18 cellular contexts compared by ENCODE assay signal in the genomic region with DNA sequence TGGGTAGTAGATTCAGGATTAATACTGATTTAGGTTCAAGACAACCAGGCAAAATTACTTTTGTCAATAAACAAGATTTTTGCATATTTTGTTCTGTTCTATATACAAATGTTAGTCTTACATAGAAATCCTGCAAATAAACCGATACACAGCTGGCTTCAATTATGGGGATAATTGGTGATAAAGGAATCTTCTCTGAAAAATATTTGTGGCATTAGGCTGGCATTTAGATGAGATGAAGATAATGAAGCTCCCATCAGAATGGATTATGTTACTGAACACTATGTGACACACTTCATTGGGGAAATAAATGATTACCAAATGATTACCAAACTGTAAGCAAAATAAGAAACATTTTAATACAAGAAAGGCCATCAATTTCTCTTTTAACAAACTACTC.
DNase-seq lines count a peak whose midpoint lies in the region; TF ChIP-seq lines count a peak whose summit lies in the region.
"Had no signal": no experiment of that assay in that cellular context is flagged by ENCODE, and none has a peak within 500 bp of the region (broad histone marks: within the 10 kb centered on the region; RNA-seq: fewer than 3 reads in every experiment).

No MANE protein-coding gene starts in this region.

- H3K4me3 Mint-ChIP-seq in CD4-positive, alpha-beta memory T cell: no peak overlapping the region
- H3K4me3 Mint-ChIP-seq: T-cell had no signal

- H3K4me1 ChIP-seq in PC-9 (replicated peaks; ENCODE audit: insufficient read depth) (no peaks in the 10 kb centered on the region), tibial artery (peaks cover 0 to 64% (median 37%) of the 10 kb centered on the region in 4 donors)
- H3K4me1 ChIP-seq in CD4-positive, alpha-beta memory T cell (ENCODE audit: insufficient read depth, low read length): no peaks in the 10 kb centered on the region
- H3K4me1 ChIP-seq: HAP-1 had no signal

- BruUV-seq in PC-9 (replicated peaks; lab: Mats Ljungman, UMichigan): no TSS peak

- POLR2A ChIA-PET in PC-9 (lab: Charles Lee; ENCODE audit: unreplicated experiment): interaction anchor here (0.7 kb wide), 1 partner anchor 102 kb away, joined by 7 read pairs; no protein-coding TSS in a partner anchor
- POLR2A ChIA-PET in CD4-positive, alpha-beta memory T cell (lab: Charles Lee; ENCODE audit: partially characterized antibody): no interaction called here

- H3K27me3 Mint-ChIP-seq in CD4-positive, alpha-beta memory T cell: no peaks in the 10 kb centered on the region
- H3K27me3 Mint-ChIP-seq: T-cell had no signal

- H2AFZ ChIP-seq in PC-9: no peak overlapping the region

- TF ChIP-seq CTCF in PC-9 (conservative IDR thresholded peaks at IDR 0.05) (no peak), tibial artery (IDR thresholded peaks at IDR 0.05) (no peak)

- H3K9me3 ChIP-seq in PC-9 (ENCODE audit: insufficient read depth, low read depth) (no peaks in the 10 kb centered on the region), tibial artery (no peaks in the 10 kb centered on the region)
- no peaks in the 10 kb centered on the region for H3K9me3 ChIP-seq in CD4-positive, alpha-beta memory T cell (ENCODE audit: control insufficient read depth in 1 of 2, low read length in 2 of 2)
- H3K9me3 ChIP-seq: HAP-1 had no signal

- H3K4me3 ChIP-seq in PC-9 (no peak overlapping the region), tibial artery (no peak overlapping the region)
- no peak overlapping the region for H3K4me3 ChIP-seq in CD4-positive, alpha-beta memory T cell (ENCODE audit: low read length in 2 of 2)
- H3K4me3 ChIP-seq: BLaER1 treated with 17β-estradiol and CSF1 and Interleukin-3, amounts not matched to agents 10 nM and 100 nM; HAP-1; K562 had no signal

- H3K36me3 Mint-ChIP-seq in CD4-positive, alpha-beta memory T cell: peaks cover 14 to 23% of the 10 kb centered on the region in 2 donors

- H3F3A ChIP-seq in PC-9 (ENCODE audit: insufficient read depth, low read depth): peaks cover 2% of the 10 kb centered on the region; the same call in 1 of the 2 replicates

- peak overlapping the region in 1 of 7 donors; percentile 32 for H3K27ac Mint-ChIP-seq in CD4-positive, alpha-beta memory T cell
- H3K27ac Mint-ChIP-seq: T-cell had no signal

- no peak overlapping the region for H3K4me2 ChIP-seq in PC-9
- H3K4me2 ChIP-seq: BLaER1 treated with 17β-estradiol and CSF1 and Interleukin-3, amounts not matched to agents 10 nM and 100 nM had no signal

- CTCF ChIA-PET in PC-9 (lab: Charles Lee): no interaction called here
- CTCF ChIA-PET in CD4-positive, alpha-beta memory T cell (lab: Charles Lee; ENCODE audit: partially characterized antibody): interaction anchor here (1.3 kb wide), 1 partner anchor 117 kb away, joined by 6 read pairs; no protein-coding TSS in a partner anchor

- peaks cover 6 to 17% (median 13%) of the 10 kb centered on the region in 4 donors for H3K4me1 Mint-ChIP-seq in CD4-positive, alpha-beta memory T cell

- no peaks in the 10 kb centered on the region for H3K9me2 ChIP-seq in PC-9 (ENCODE audit: insufficient read depth)

- H3K27ac ChIP-seq in PC-9: 0 out of 2 replicates have a peak overlapping the region, but pooled peaks have one; percentile 26
- peak overlapping the region; percentile 37 to 78 for H3K27ac ChIP-seq in tibial artery
- no peak overlapping the region for H3K27ac ChIP-seq in CD4-positive, alpha-beta memory T cell (ENCODE audit: low read depth, low read length)
- H3K27ac ChIP-seq: 22Rv1; BLaER1 treated with 17β-estradiol and CSF1 and Interleukin-3, amounts not matched to agents 10 nM and 100 nM had no signal

- intact Hi-C loops in PC-9 (cut with micrococcal nuclease; ENCODE audit: unreplicated experiment): no loop called here
- intact Hi-C loops in tibial artery (cut with DNase I; ENCODE audit: low total_unique reads): no loop called here
- intact Hi-C loops in posterior cingulate gyrus (cut with DNase I): no loop called here
- intact Hi-C loops in CD4-positive, alpha-beta memory T cell (cut with micrococcal nuclease): no loop called here

- H3K36me3 ChIP-seq in PC-9 (ENCODE audit: low read depth) (peaks cover 4% of the 10 kb centered on the region; the same call in 1 of the 2 replicates), tibial artery (peaks cover 0 to 9% (median 7%) of the 10 kb centered on the region in 3 donors)
- no peaks in the 10 kb centered on the region for H3K36me3 ChIP-seq in CD4-positive, alpha-beta memory T cell (ENCODE audit: insufficient read depth, low read length)
- H3K36me3 ChIP-seq: HAP-1 had no signal

- H3K79me2 ChIP-seq in PC-9 (ENCODE audit: low read depth): peaks cover 21% of the 10 kb centered on the region; the same call in 1 of the 2 replicates

- H4K20me1 ChIP-seq in PC-9 (ENCODE audit: insufficient read depth): no peaks in the 10 kb centered on the region

- no peaks in the 10 kb centered on the region for H3K27me3 ChIP-seq in PC-9 (ENCODE audit: insufficient read depth, low read depth)
- no peaks in the 10 kb centered on the region for H3K27me3 ChIP-seq in tibial artery
- H3K27me3 ChIP-seq in CD4-positive, alpha-beta memory T cell (ENCODE audit: insufficient read depth, low read length): no peaks in the 10 kb centered on the region
- H3K27me3 ChIP-seq: BLaER1 treated with 17β-estradiol and CSF1 and Interleukin-3, amounts not matched to agents 10 nM and 100 nM had no signal

- peak; percentile 37 for DNase-seq in NCI-H82 (lab: John Stamatoyannopoulos, UW)
- DNase-seq in NCI-H82 treated with DMSO at 0.1 percent for 48 hours (lab: John Stamatoyannopoulos, UW; ENCODE audit: unreplicated experiment): no peak
- no peak for DNase-seq in PC-9
- peak; percentile 35 for DNase-seq in dedifferentiated amniotic fluid mesenchymal stem cell (ENCODE audit: extremely low spot score)
- DNase-seq in tibial artery: no peak
- DNase-seq in posterior cingulate gyrus: no peak
- no peak for DNase-seq in GOT3 (lab: John Stamatoyannopoulos, UW)
- DNase-seq in CD4-positive, alpha-beta memory T cell: no peak
- DNase-seq: DMS 273 treated with DMSO at 0.1 percent for 48 hours, NCI-H1417 treated with DMSO at 0.1 percent for 48 hours, NCI-H1930, NCI-H2171, NCI-H446, T-cell had no signal

- H3K9me3 Mint-ChIP-seq in CD4-positive, alpha-beta memory T cell: no peaks in the 10 kb centered on the region
- H3K9me3 Mint-ChIP-seq: T-cell had no signal

Comparison
In these comparisons a context has a peak if more than half of its experiments do, and no peak if none do; other contexts are left out.
1. DNase-seq: peak in NCI-H82 (single experiment) and dedifferentiated amniotic fluid mesenchymal stem cell (single experiment); none in NCI-H82 treated with DMSO at 0.1 percent for 48 hours (single experiment), PC-9 (0 of 2), tibial artery (0 of 2), posterior cingulate gyrus (0 of 10), GOT3 (single experiment) and CD4-positive, alpha-beta memory T cell (0 of 5).